In the genomic region with DNA sequence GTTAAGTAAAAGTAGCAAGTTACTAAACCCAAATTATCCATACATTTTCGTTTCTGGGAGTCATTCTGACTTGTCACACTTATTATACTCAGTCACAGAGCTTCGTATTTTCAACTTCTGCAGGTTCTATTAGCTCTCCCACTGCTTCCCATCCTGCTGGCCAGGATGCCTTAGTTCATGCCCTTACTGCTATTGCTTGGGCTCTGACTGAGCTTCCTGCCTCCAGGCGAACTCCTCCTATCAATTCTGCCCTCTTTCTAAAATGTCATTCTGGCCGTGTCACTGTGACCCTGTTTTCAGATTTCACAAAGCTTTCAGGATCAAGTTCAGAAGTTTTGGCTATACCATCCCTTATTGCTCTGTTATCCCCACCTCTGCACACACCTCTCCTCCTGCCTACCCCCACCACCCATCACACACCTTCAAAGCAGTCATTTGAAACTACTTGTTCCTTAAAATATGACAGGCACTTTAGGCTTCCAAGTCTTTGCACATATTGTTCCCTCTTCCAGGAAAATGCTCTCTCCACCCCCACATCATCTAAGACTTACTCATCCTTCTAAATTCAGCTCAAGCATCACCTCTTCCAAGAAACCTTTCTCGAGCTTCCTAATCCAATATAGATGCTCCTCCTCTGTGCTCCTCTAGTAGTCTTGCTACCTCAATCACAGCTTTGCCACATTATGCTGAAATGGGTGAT, we compare ENCODE assay signal across 22 cellular contexts.
A peak's percentile ranks its signal among the peaks of the same experiment; 100 is the strongest.
DNase-seq lines count a peak whose midpoint lies in the region; ATAC-seq and TF ChIP-seq lines count a peak whose summit lies in the region.
"Had no signal": no experiment of that assay in that cellular context is flagged by ENCODE, and none has a peak within 500 bp of the region (broad histone marks: within the 10 kb centered on the region; RNA-seq: fewer than 3 reads in every experiment).

No MANE protein-coding gene starts in this region.

- no peak overlapping the region for H3K9ac ChIP-seq in fibroblast of lung (ENCODE audit: insufficient read depth, low read length)

- H3K36me3 ChIP-seq in fibroblast of lung (ENCODE audit: control insufficient read depth, insufficient read depth, low read length): no peaks in the 10 kb centered on the region
- H3K36me3 ChIP-seq in suprapubic skin: no peaks in the 10 kb centered on the region
- H3K36me3 ChIP-seq: heart left ventricle, upper lobe of right lung had no signal

- no peaks in the 10 kb centered on the region for H3K4me1 ChIP-seq in fibroblast of lung (ENCODE audit: control insufficient read depth, extremely low read depth, insufficient read depth, low read length)
- H3K4me1 ChIP-seq in suprapubic skin: no peaks in the 10 kb centered on the region
- H3K4me1 ChIP-seq: heart left ventricle, upper lobe of right lung had no signal

- H3K27me3 ChIP-seq in fibroblast of lung (ENCODE audit: control insufficient read depth, insufficient read depth, low read length) (no peaks in the 10 kb centered on the region), suprapubic skin (no peaks in the 10 kb centered on the region)
- H3K27me3 ChIP-seq: upper lobe of right lung had no signal

- H2AFZ ChIP-seq in fibroblast of lung (ENCODE audit: low read length): no peak overlapping the region

- peak; percentile 41 for DNase-seq in LHCN-M2 (ENCODE audit: low read depth)
- DNase-seq in fibroblast of lung (ENCODE audit: low read depth in 2 of 2): peak; percentile 1 to 42
- DNase-seq in myocyte (ENCODE audit: low read depth): peak; percentile 22
- no peak for DNase-seq in suprapubic skin (ENCODE audit: low spot score in 2 of 2)
- DNase-seq in HCEC 1CT: no peak
- DNase-seq: activated CD4-positive, alpha-beta T cell treated with anti-CD3 and anti-CD28 coated beads for 36 hours; activated naive CD4-positive, alpha-beta T cell treated with anti-CD3 and anti-CD28 coated beads for 36 hours; activated T-cell treated with anti-CD3 and anti-CD28 coated beads, Interleukin-2, amount 50 U/mL, for 48 hours; amniotic stem cell; CD4-positive, CD25-positive, alpha-beta regulatory T cell; cerebellar nuclear complex; effector CD4-positive, alpha-beta T cell; erythroblast; heart left ventricle; NCI-H1105; NCI-H526; stimulated activated CD4-positive, alpha-beta T cell treated with anti-CD3 and anti-CD28 coated beads, Interleukin-2, amount 100 ng/mL, for 48 hours; stimulated activated naive CD4-positive, alpha-beta T cell treated with Interleukin-2 at 50 U/mL for 16 hours; upper lobe of right lung had no signal

- H3K9me3 ChIP-seq in fibroblast of lung (ENCODE audit: control insufficient read depth, insufficient read depth, low read depth, low read length) (no peaks in the 10 kb centered on the region), suprapubic skin (no peaks in the 10 kb centered on the region)
- H3K9me3 ChIP-seq: heart left ventricle, upper lobe of right lung had no signal

- TF ChIP-seq CTCF in fibroblast of lung (conservative IDR thresholded peaks at IDR 0.05 in 1 of 2, IDR thresholded peaks at IDR 0.05 in 1 of 2; ENCODE audit: low read depth in 1 of 2, low read length in 2 of 2): no peak
- TF ChIP-seq CTCF in suprapubic skin (IDR thresholded peaks at IDR 0.05): no peak

- ATAC-seq in GM19351 (IDR thresholded peaks at IDR 0.05; ENCODE audit: unreplicated experiment) (no peak), GM21423 (IDR thresholded peaks at IDR 0.05; ENCODE audit: unreplicated experiment) (no peak)
- ATAC-seq: activated CD4-positive, alpha-beta T cell treated with anti-CD3 and anti-CD28 coated beads for 36 hours; upper lobe of right lung had no signal

- no peaks in the 10 kb centered on the region for H4K20me1 ChIP-seq in fibroblast of lung (ENCODE audit: control insufficient read depth, extremely low read depth, insufficient read depth, low read length)

- H3K4me3 ChIP-seq in fibroblast of lung (replicated peaks in 1 of 4; ENCODE audit: control extremely low read depth in 1 of 4, insufficient read depth in 1 of 4, low read depth in 3 of 4, low read length in 4 of 4) (no peak overlapping the region), suprapubic skin (no peak overlapping the region)
- H3K4me3 ChIP-seq: heart left ventricle, upper lobe of right lung had no signal

- WGBS in suprapubic skin: 37% methylated on average over 5 of the region's 5 CpGs

- no peaks in the 10 kb centered on the region for H3K79me2 ChIP-seq in fibroblast of lung (ENCODE audit: control insufficient read depth, insufficient read depth, low read length)

- peak; percentile 70 for TF ChIP-seq EP300 in suprapubic skin (IDR thresholded peaks at IDR 0.05)

- H3K27ac ChIP-seq in fibroblast of lung (ENCODE audit: insufficient read depth, low read length): no peak overlapping the region
- no peak overlapping the region for H3K27ac ChIP-seq in suprapubic skin
- H3K27ac ChIP-seq: heart left ventricle, HL-60, upper lobe of right lung had no signal

- no peak overlapping the region for H3K4me2 ChIP-seq in fibroblast of lung (ENCODE audit: extremely low read depth, insufficient read depth, low read length)

- no peak for TF ChIP-seq POLR2A in suprapubic skin (IDR thresholded peaks at IDR 0.05)

Comparison
In these comparisons a context has a peak if more than half of its experiments do, and no peak if none do; other contexts are left out.
1. DNase-seq: peak in LHCN-M2 (single experiment), fibroblast of lung (2 of 2) and myocyte (single experiment); none in suprapubic skin (0 of 2) and HCEC 1CT (single experiment).